In the genomic region with DNA sequence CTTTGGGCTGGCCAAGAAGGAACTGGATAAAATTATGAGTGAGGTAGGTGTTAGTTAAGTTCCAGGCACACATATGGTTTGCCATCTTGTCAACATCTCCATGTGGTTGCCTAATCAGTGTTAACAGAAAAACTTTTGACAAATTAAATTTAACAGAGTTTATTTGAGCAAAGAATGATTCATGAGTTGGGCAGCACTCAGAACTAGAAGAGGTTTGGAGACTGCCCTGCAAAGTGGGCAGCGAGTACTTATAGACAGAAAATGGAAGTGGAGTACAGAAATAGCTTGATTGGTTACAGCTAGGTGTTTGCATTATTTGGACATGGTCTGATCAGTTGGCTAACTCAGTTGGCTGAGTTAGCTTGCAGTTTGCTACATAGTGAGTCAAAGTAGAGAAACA, we compare ENCODE assay signal across 8 cellular contexts.
"Had no signal": no experiment of that assay in that cellular context is flagged by ENCODE, and none has a peak within 500 bp of the region (broad histone marks: within the 10 kb centered on the region; RNA-seq: fewer than 3 reads in every experiment).

No MANE protein-coding gene starts in this region.

- DNase-seq: GDM1, GF-D8 had no signal

- ATAC-seq: GM12878 had no signal

- FAIRE-seq: G401.6, GM12878, GM12891, GM12892, GM18507, GM19239 had no signal

- H3K4me3 ChIP-seq: GM12878 had no signal
